2 cellular contexts compared by ENCODE assay signal in the genomic region with DNA sequence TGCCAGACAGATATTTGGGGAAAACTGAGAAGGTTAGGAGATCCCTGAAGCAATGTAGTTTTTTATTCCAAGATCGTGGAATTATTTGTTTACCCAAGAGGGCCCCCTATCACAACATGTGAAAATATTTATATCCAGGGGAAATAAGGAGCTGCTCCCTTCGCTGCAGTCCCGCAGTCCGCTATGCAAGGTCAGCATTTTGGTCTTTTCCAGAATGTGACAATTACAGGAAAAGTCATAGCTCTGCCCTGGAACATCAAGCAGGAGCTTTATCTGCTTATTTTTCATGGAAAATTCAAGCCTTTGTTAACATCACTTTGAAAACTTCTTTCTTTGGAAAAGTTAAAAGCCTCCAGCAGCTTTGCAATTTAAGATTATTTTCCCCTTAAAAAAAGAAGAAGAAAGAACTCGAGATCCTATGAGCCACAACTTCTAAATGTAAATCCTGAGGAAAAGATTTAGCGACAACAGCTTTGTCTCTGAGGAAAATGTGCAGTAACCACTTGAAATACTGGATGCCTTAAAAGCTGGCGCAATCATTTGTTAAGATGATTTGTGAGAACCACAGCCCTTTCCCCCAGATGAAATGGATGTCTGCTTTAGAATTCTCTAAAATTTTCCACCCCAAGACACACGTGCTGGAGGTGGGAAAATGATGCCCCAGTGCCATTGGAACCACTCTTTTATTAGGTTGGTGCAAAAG.
TF ChIP-seq lines count a peak whose summit lies in the region.

No MANE protein-coding gene starts in this region.

TF ChIP-seq in HepG2, 621 proteins besides CTCF, POLR2A, EP300 and RAD21:
- no peak for TF ChIP-seq ZNF274 (CRISPR knock-in tag; IDR thresholded peaks at IDR 0.05)
- no peak for TF ChIP-seq ZNF143 (CRISPR knock-in tag; IDR thresholded peaks at IDR 0.05)
- peak; percentile 79 to 90 for TF ChIP-seq MAFK (conservative IDR thresholded peaks at IDR 0.05 in 1 of 2, IDR thresholded peaks at IDR 0.05 in 1 of 2; ENCODE audit: low read length in 2 of 2)
- TF ChIP-seq MAFF (IDR thresholded peaks at IDR 0.05; ENCODE audit: low read depth, low read length): peak; percentile 78
- TF ChIP-seq, protein P1, sequence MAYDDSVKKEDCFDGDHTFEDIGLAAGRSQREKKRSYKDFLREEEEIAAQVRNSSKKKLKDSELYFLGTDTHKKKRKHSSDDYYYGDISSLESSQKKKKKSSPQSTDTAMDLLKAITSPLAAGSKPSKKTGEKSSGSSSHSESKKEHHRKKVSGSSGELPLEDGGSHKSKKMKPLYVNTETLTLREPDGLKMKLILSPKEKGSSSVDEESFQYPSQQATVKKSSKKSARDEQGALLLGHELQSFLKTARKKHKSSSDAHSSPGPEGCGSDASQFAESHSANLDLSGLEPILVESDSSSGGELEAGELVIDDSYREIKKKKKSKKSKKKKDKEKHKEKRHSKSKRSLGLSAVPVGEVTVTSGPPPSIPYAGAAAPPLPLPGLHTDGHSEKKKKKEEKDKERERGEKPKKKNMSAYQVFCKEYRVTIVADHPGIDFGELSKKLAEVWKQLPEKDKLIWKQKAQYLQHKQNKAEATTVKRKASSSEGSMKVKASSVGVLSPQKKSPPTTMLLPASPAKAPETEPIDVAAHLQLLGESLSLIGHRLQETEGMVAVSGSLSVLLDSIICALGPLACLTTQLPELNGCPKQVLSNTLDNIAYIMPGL (CRISPR knock-in tag; IDR thresholded peaks at IDR 0.05; ENCODE audit: borderline replicate concordance in 1 of 2, low read depth in 1 of 2): no peak

TF ChIP-seq in endothelial cell of umbilical vein, 7 proteins besides CTCF, POLR2A, EP300 and RAD21:
- TF ChIP-seq MYC (IDR thresholded peaks at IDR 0.05; ENCODE audit: low read depth, low read length): no peak
- TF ChIP-seq, protein P2, sequence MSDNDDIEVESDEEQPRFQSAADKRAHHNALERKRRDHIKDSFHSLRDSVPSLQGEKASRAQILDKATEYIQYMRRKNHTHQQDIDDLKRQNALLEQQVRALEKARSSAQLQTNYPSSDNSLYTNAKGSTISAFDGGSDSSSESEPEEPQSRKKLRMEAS (IDR thresholded peaks at IDR 0.05; ENCODE audit: insufficient read depth, insufficient read length): no peak
- TF ChIP-seq JUN (IDR thresholded peaks at IDR 0.05; ENCODE audit: borderline replicate concordance, insufficient read depth, insufficient read length, low read depth): no peak
- no peak for TF ChIP-seq GATA2 (IDR thresholded peaks at IDR 0.05; ENCODE audit: insufficient read depth, insufficient read length, low read depth, low read length)
- no peak for TF ChIP-seq POLR2AphosphoS5 (IDR thresholded peaks at IDR 0.05; ENCODE audit: insufficient read depth, low read depth, low read length)
- no peak for TF ChIP-seq FOS (IDR thresholded peaks at IDR 0.05; ENCODE audit: borderline replicate concordance, insufficient read depth, low read length)
- TF ChIP-seq EZH2 (IDR thresholded peaks at IDR 0.05; ENCODE audit: borderline replicate concordance, low read depth, low read length, severe bottlenecking): no peak
